In genomic region chr7:49773939-49774458, GRCh38 we compare ENCODE assay signal across 13 cellular contexts. TPM values are rescaled to one million over a fixed set of nuclear protein-coding genes. Genes with fewer than 3 reads are reported as not detected.
A peak's percentile ranks its signal among the peaks of the same experiment; 100 is the strongest.
DNase-seq lines count a peak whose midpoint lies in the region; ATAC-seq and TF ChIP-seq lines count a peak whose summit lies in the region.
"Had no signal": no experiment of that assay in that cellular context is flagged by ENCODE, and none has a peak within 500 bp of the region (broad histone marks: within the 10 kb centered on the region; RNA-seq: fewer than 3 reads in every experiment).

No MANE protein-coding gene starts in this region.

- H3K4me3 ChIP-seq in neuronal stem cell (ENCODE audit: low read length in 2 of 2), result peak overlapping the region; percentile 17 to 85

- no peak overlapping the region for H3K4me3 Mint-ChIP-seq in natural killer cell treated with Interleukin-12 subunit alpha and Interleukin-12 subunit beta and Interleukin-15 and Interleukin-18, amount 100 ng/mL, for 72 hours
- no peak overlapping the region for H3K4me3 Mint-ChIP-seq in natural killer cell

- no peaks in the 10 kb centered on the region for H3K36me3 ChIP-seq in neuronal stem cell (replicated peaks in 1 of 2; ENCODE audit: control insufficient read depth in 2 of 2, insufficient read depth in 2 of 2, low read length in 2 of 2)

- peaks cover 7 to 77% (median 24%) of the 10 kb centered on the region in 3 experiments for H3K27me3 ChIP-seq in neuronal stem cell (ENCODE audit: control insufficient read depth in 3 of 3, insufficient read depth in 3 of 3, low read depth in 1 of 3, low read length in 3 of 3)

- no peaks in the 10 kb centered on the region for H3K9me3 ChIP-seq in neuronal stem cell (replicated peaks in 1 of 2; ENCODE audit: control insufficient read depth in 2 of 2, insufficient read depth in 1 of 2, low read depth in 1 of 2, low read length in 2 of 2)

- peaks cover 0 to 4% of the 10 kb centered on the region in 2 donors for H3K4me1 ChIP-seq in neuronal stem cell (ENCODE audit: control insufficient read depth in 2 of 2, insufficient read depth in 1 of 2, low read depth in 1 of 2, low read length in 2 of 2)

- H3K79me1 ChIP-seq in neuronal stem cell (ENCODE audit: low read depth, low read length), result no peaks in the 10 kb centered on the region

- H3K14ac ChIP-seq in neuronal stem cell (ENCODE audit: low read length), result no peak overlapping the region

- H3K9ac ChIP-seq in neuronal stem cell (ENCODE audit: low read depth, low read length, poor library complexity), result peak overlapping the region; percentile 70

- H3K27me3 Mint-ChIP-seq in natural killer cell treated with Interleukin-12 subunit alpha and Interleukin-12 subunit beta and Interleukin-15 and Interleukin-18, amount 100 ng/mL, for 72 hours, result peaks cover 36 to 40% of the 10 kb centered on the region in 2 donors
- H3K27me3 Mint-ChIP-seq in natural killer cell (ENCODE audit: low read depth in 2 of 2), result peaks cover 40 to 46% of the 10 kb centered on the region in 2 donors

- H2AFZ ChIP-seq in neuronal stem cell (ENCODE audit: low read length), result peak overlapping the region; percentile 80

- intact Hi-C loops in natural killer cell (cut with micrococcal nuclease), result no loop called here
- intact Hi-C loops in cardiac septum (cut with DNase I), result loop anchor here (5.0 kb wide), 2 partner anchors 147 to 292 kb away; no protein-coding TSS in a partner anchor

- H2BK15ac ChIP-seq in neuronal stem cell (ENCODE audit: low read length), result peak overlapping the region; percentile 25

- H3K27ac ChIP-seq in neuronal stem cell (replicated peaks; ENCODE audit: low read length), result no peak overlapping the region

- WGBS in neuronal stem cell (ENCODE audit: extremely low coverage in 2 of 2, insufficient read length in 2 of 2, insufficient replicate concordance in 1 of 2), 2 donors, result no CpG with 5 or more reads among the region's 56 CpGs

- H4K8ac ChIP-seq in neuronal stem cell (ENCODE audit: low read depth, low read length), result no peak overlapping the region

- ATAC-seq in natural killer cell treated with Interleukin-12 subunit alpha and Interleukin-12 subunit beta and Interleukin-15 and Interleukin-18, amount 100 ng/mL, for 72 hours, result peak; percentile 40 to 43
- ATAC-seq in natural killer cell (no peak), HG03565 (IDR thresholded peaks at IDR 0.05; ENCODE audit: unreplicated experiment) (no peak), GM19463 (IDR thresholded peaks at IDR 0.05; ENCODE audit: unreplicated experiment) (no peak)
- ATAC-seq: activated T-helper 17 cell treated with anti-CD3 and anti-CD28 coated beads, Interleukin-2, amount 50 U/mL, for 72 hours had no signal

- no peak overlapping the region for H2BK12ac ChIP-seq in neuronal stem cell (ENCODE audit: low read length)

- no peak overlapping the region for H3K4ac ChIP-seq in neuronal stem cell (ENCODE audit: low read length)

- H3K9me3 Mint-ChIP-seq in natural killer cell treated with Interleukin-12 subunit alpha and Interleukin-12 subunit beta and Interleukin-15 and Interleukin-18, amount 100 ng/mL, for 72 hours, result no peaks in the 10 kb centered on the region
- H3K9me3 Mint-ChIP-seq in natural killer cell, result peaks cover 2 to 4% of the 10 kb centered on the region in 2 donors
- H3K9me3 Mint-ChIP-seq: activated T-helper 17 cell treated with anti-CD3 and anti-CD28 coated beads, Interleukin-2, amount 50 U/mL, for 72 hours had no signal

- H2AK5ac ChIP-seq in neuronal stem cell (ENCODE audit: low read depth, low read length), result no peak overlapping the region

- DNase-seq in natural killer cell treated with Interleukin-12 subunit alpha and Interleukin-12 subunit beta and Interleukin-15 and Interleukin-18, amount 100 ng/mL, for 72 hours (ENCODE audit: low spot score), result no peak
- DNase-seq in natural killer cell (no peak), cardiac septum (ENCODE audit: low spot score) (peak; percentile 77), neuronal stem cell (ENCODE audit: low spot score) (no peak), GOT3 (lab: John Stamatoyannopoulos, UW) (no peak)
- DNase-seq in stimulated activated CD4-positive, alpha-beta T cell treated with anti-CD3 and anti-CD28 coated beads, Interleukin-2, amount 100 ng/mL, for 24 hours, result no peak
- DNase-seq: effector memory CD4-positive, alpha-beta T cell; NCI-H2171 had no signal

- peaks cover 4 to 5% of the 10 kb centered on the region in 2 donors for H3K4me1 Mint-ChIP-seq in natural killer cell treated with Interleukin-12 subunit alpha and Interleukin-12 subunit beta and Interleukin-15 and Interleukin-18, amount 100 ng/mL, for 72 hours (ENCODE audit: low read depth in 2 of 2)
- peaks cover 4% of the 10 kb centered on the region in 2 donors for H3K4me1 Mint-ChIP-seq in natural killer cell

- H4K91ac ChIP-seq in neuronal stem cell (ENCODE audit: low read depth, low read length, poor library complexity), result no peak overlapping the region

- peak overlapping the region; percentile 78 for H3K18ac ChIP-seq in neuronal stem cell (ENCODE audit: low read length)

- H3K4me2 ChIP-seq in neuronal stem cell (ENCODE audit: insufficient read depth, low read length, poor library complexity, severe bottlenecking), result peak overlapping the region; percentile 100

- H2BK120ac ChIP-seq in neuronal stem cell (ENCODE audit: low read depth, low read length), result no peak overlapping the region

- no peak overlapping the region for H2BK5ac ChIP-seq in neuronal stem cell (ENCODE audit: low read length)

- peak overlapping the region; percentile 8 for H3K23ac ChIP-seq in neuronal stem cell (ENCODE audit: low read depth, low read length, poor library complexity)

- no peak for TF ChIP-seq CTCF in natural killer cell (IDR thresholded peaks at IDR 0.05)

- H3K27ac Mint-ChIP-seq in natural killer cell treated with Interleukin-12 subunit alpha and Interleukin-12 subunit beta and Interleukin-15 and Interleukin-18, amount 100 ng/mL, for 72 hours, result no peak overlapping the region
- no peak overlapping the region for H3K27ac Mint-ChIP-seq in natural killer cell
- H3K27ac Mint-ChIP-seq: activated T-helper 17 cell treated with anti-CD3 and anti-CD28 coated beads, Interleukin-2, amount 50 U/mL, for 72 hours had no signal

- peaks cover 7% of the 10 kb centered on the region for H3K36me3 Mint-ChIP-seq in natural killer cell treated with Interleukin-12 subunit alpha and Interleukin-12 subunit beta and Interleukin-15 and Interleukin-18, amount 100 ng/mL, for 72 hours
- peaks cover 8% of the 10 kb centered on the region for H3K36me3 Mint-ChIP-seq in natural killer cell

RNA-seq across cellular contexts. Expression of gene VWC2, which starts 0.6 kb away (rescaled TPM):
- not detected for total RNA-seq in natural killer cell treated with Interleukin-12 subunit alpha and Interleukin-12 subunit beta and Interleukin-15 and Interleukin-18, amount 100 ng/mL, for 72 hours
- total RNA-seq in natural killer cell, result not detected
- total RNA-seq in cardiac septum, result 8.2 TPM
- 0.32 TPM for polyA plus RNA-seq in neuronal stem cell (2013, experiment 1 of 2)
- 0.33 TPM for polyA plus RNA-seq in neuronal stem cell (2013, experiment 2 of 2)
- total RNA-seq: activated T-helper 17 cell treated with anti-CD3 and anti-CD28 coated beads, Interleukin-2, amount 50 U/mL, for 72 hours; T-helper 1 cell treated with Interleukin-12 subunit alpha and Interleukin-12 subunit beta and Interleukin-4 antibody, amounts not matched to agents 30 ng/mL and 1 ng/mL, for 36 hours had no signal
- polyA plus RNA-seq: AG04450 had no signal

Comparison
In these comparisons a context has a peak if more than half of its experiments do, and no peak if none do; other contexts are left out.
1. ATAC-seq: peak in natural killer cell treated with Interleukin-12 subunit alpha and Interleukin-12 subunit beta and Interleukin-15 and Interleukin-18, amount 100 ng/mL, for 72 hours (2 of 2); none in natural killer cell (0 of 3), HG03565 (single experiment) and GM19463 (single experiment).